ENCODE assay signal across 9 cellular contexts in the genomic region with DNA sequence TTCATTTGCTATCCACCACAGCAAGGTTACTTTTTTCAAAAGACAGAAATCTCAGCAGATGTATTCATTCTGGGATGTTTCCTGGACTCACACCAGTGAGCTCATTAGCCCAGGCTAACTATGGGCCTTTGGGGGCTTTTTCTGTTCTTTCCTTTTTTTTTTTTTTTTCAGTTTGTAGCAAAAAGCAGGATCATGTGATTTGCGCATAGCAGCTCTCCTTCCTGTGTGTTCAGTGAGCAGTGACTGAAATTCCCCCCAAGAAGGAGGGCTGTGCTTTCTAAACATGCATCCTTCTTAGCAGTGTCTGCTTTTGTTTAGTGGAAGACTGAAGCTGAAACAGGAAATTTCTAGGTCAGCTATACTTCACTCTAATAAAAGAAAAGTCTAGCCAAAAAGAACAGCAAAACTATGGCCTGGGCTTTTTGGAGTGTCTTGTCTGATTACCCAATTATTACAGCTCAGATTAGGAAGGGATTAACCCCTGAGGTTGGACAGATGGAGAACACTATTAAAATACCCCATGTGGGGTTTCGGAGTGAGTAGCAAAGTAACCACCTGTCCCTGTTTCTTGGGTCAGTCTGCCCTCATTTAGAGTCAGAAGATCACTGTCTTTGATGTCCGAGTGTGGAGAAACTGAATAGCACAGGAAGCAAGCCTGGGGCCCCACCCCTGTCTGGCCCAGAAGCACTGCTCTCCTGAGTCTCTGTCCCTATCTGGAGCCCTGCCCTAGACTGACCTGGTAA. TPM values are rescaled to one million over a fixed set of nuclear protein-coding genes. Genes with fewer than 3 reads are reported as not detected.
DNase-seq lines count a peak whose midpoint lies in the region; ATAC-seq and TF ChIP-seq lines count a peak whose summit lies in the region.
"Had no signal": no experiment of that assay in that cellular context is flagged by ENCODE, and none has a peak within 500 bp of the region (broad histone marks: within the 10 kb centered on the region; RNA-seq: fewer than 3 reads in every experiment).

No MANE protein-coding gene starts in this region.

- DNase-seq in SKM-1 treated with dmso at 0.1 percent for 144 hours (lab: John Stamatoyannopoulos, UW; ENCODE audit: unreplicated experiment) = no peak
- DNase-seq in sciatic nerve (ENCODE audit: low spot score) = no peak
- no peak for DNase-seq in stimulated activated CD4-positive, alpha-beta T cell treated with anti-CD3 and anti-CD28 coated beads, Interleukin-4, amount 100 ng/mL, for 4 hours
- DNase-seq in OCI-M1 (lab: John Stamatoyannopoulos, UW) = no peak
- DNase-seq: activated CD4-positive, alpha-beta memory T cell treated with anti-CD3 and anti-CD28 coated beads for 36 hours had no signal

- peaks cover 12% of the 10 kb centered on the region for H3K4me1 Mint-ChIP-seq in nephron

- intact Hi-C loops in sciatic nerve (cut with DNase I) = no loop called here

- peaks cover 2% of the 10 kb centered on the region for H3K9me3 Mint-ChIP-seq in nephron
- H3K9me3 Mint-ChIP-seq: activated CD4-positive, alpha-beta memory T cell treated with anti-CD3 and anti-CD28 coated beads for 36 hours had no signal

- peak overlapping the region; percentile 56 to 75 (median 59) for H3K27ac Mint-ChIP-seq in nephron
- H3K27ac Mint-ChIP-seq: activated CD4-positive, alpha-beta memory T cell treated with anti-CD3 and anti-CD28 coated beads for 36 hours had no signal

- peak; percentile 51 for ATAC-seq in GM18858 (IDR thresholded peaks at IDR 0.05; ENCODE audit: unreplicated experiment)
- ATAC-seq in GM21786 (IDR thresholded peaks at IDR 0.05; ENCODE audit: unreplicated experiment) = peak; percentile 69
- peak; percentile 70 for ATAC-seq in HG03442 (IDR thresholded peaks at IDR 0.05; ENCODE audit: unreplicated experiment)
- no peak for ATAC-seq in sciatic nerve

- H3K27me3 Mint-ChIP-seq in nephron (ENCODE audit: low read depth) = peaks cover 13% of the 10 kb centered on the region

- TF ChIP-seq CTCF in nephron (IDR thresholded peaks at IDR 0.05; ENCODE audit: unreplicated experiment in 3 of 3) = no peak

- no peaks in the 10 kb centered on the region for H3K36me3 Mint-ChIP-seq in nephron (ENCODE audit: low read depth)
- H3K36me3 Mint-ChIP-seq: activated CD4-positive, alpha-beta memory T cell treated with anti-CD3 and anti-CD28 coated beads for 36 hours had no signal

- no peak overlapping the region for H3K4me3 Mint-ChIP-seq in nephron
- H3K4me3 Mint-ChIP-seq: activated CD4-positive, alpha-beta memory T cell treated with anti-CD3 and anti-CD28 coated beads for 36 hours had no signal

RNA-seq across cellular contexts. Expression of gene AMER2, which starts 8.9 kb away (rescaled TPM):
- total RNA-seq in sciatic nerve = 0.04 TPM
- total RNA-seq: activated CD4-positive, alpha-beta memory T cell treated with anti-CD3 and anti-CD28 coated beads for 36 hours had no signal
